7 cellular contexts compared by ENCODE assay signal in the genomic region with DNA sequence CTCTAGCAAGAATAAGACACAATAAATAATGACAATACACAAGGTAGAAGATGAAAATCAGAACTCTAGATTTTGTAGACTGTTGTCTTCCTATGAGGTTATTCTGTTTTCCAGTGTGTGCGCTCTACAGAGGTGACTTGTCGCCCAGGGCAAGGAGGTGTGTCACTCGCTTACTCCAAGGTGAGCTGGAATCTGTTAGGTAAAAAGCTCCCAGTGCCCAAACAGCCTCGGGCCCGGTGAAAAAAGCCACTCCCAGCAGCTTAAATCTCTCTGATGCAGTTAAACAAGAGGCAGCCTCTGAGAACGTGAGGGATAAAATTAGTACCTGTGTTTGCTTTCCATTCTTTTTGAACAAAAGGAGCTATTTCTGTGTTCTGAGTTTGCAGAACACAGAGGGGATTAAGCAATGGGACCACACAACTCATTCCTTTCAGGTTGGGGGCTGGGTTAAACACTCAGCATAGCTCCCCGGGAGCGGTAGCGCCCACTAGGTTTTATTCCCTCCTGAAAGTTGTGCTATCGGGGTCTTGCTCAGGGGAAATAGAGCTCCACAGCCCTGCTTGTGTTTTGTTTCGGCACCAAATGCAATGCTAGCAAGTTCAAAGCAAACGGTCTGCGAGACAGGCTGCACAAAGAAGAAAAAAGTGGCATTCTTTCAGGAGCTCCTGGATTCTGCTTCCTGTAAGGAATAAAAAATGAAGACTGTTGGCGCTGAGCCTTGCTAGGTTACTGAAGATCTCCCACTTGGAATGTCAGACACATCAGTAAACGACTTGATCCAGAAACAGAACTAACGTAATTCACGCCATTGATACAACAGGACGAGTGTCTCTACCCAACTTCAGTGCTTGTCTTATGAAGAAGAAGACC.
DNase-seq lines count a peak whose midpoint lies in the region; FAIRE-seq and TF ChIP-seq lines count a peak whose summit lies in the region.

No MANE protein-coding gene starts in this region.

- peak; percentile 39 for FAIRE-seq in keratinocyte (lab: Jason Lieb, UNC)

- H4K20me1 ChIP-seq in keratinocyte (ENCODE audit: control insufficient read depth, extremely low read depth, insufficient read depth, low read length) (no peaks in the 10 kb centered on the region), Karpas-422 (ENCODE audit: insufficient read depth, low read depth, low read length) (no peaks in the 10 kb centered on the region)

- H3K4me3 ChIP-seq in HUES64 (ENCODE audit: low read length) = peak overlapping the region; percentile 17
- H3K4me3 ChIP-seq in keratinocyte (ENCODE audit: control insufficient read depth in 2 of 3, extremely low read depth in 1 of 3, insufficient read depth in 2 of 3, low read depth in 1 of 3, low read length in 3 of 3) = peak overlapping the region in 2 of 3 experiments; percentile 51 to 56
- peak overlapping the region in 7 of 8 donors; percentile 10 to 59 (median 27) for H3K4me3 ChIP-seq in spleen
- no peak overlapping the region for H3K4me3 ChIP-seq in Karpas-422 (ENCODE audit: low read length)

- H3K9me2 ChIP-seq in Karpas-422 (replicated peaks; ENCODE audit: insufficient read depth, low read length) = no peaks in the 10 kb centered on the region

- H3K27ac ChIP-seq in HUES64 (ENCODE audit: low read depth, low read length) (peak overlapping the region; percentile 2; the same call in 1 of the 2 replicates), keratinocyte (ENCODE audit: control insufficient read depth, insufficient read depth, low read length) (no peak overlapping the region), spleen (peak overlapping the region in 2 of 8 donors; percentile 30 to 38), Karpas-422 (ENCODE audit: low read length) (no peak overlapping the region)

- TF ChIP-seq POLR2A in spleen (IDR thresholded peaks at IDR 0.05) = no peak

- H3K4me1 ChIP-seq in HUES64 (ENCODE audit: insufficient read depth, low read length) (peaks cover 29% of the 10 kb centered on the region), keratinocyte (ENCODE audit: control insufficient read depth, extremely low read depth, insufficient read depth, low read length) (peaks cover 27% of the 10 kb centered on the region), spleen (peaks cover 0 to 17% (median 4%) of the 10 kb centered on the region in 6 donors), Karpas-422 (ENCODE audit: low read length) (no peaks in the 10 kb centered on the region)

- H3K9me1 ChIP-seq in keratinocyte (ENCODE audit: control insufficient read depth, extremely low read depth, insufficient read depth, low read length) = no peaks in the 10 kb centered on the region

- 27% methylated on average over 18 of the region's 18 CpGs for WGBS in HUES64
- WGBS in spleen, 5 donors = 24 to 32% (median 27%) methylated on average over 18 of the region's 18 CpGs

- H3K79me2 ChIP-seq in keratinocyte (ENCODE audit: control insufficient read depth, insufficient read depth, low read length) = no peaks in the 10 kb centered on the region
- H3K79me2 ChIP-seq in Karpas-422 (ENCODE audit: low read length) = no peaks in the 10 kb centered on the region

- intact Hi-C loops in spleen (cut with DNase I; ENCODE audit: low total_unique reads) = no loop called here

- H3K9me3 ChIP-seq in HUES64 (ENCODE audit: insufficient read depth, low read depth, low read length) = no peaks in the 10 kb centered on the region
- no peaks in the 10 kb centered on the region for H3K9me3 ChIP-seq in keratinocyte (ENCODE audit: control insufficient read depth, low read depth, low read length)
- H3K9me3 ChIP-seq in spleen = no peaks in the 10 kb centered on the region
- no peaks in the 10 kb centered on the region for H3K9me3 ChIP-seq in Karpas-422 (ENCODE audit: low read length)

- H2AFZ ChIP-seq in keratinocyte (ENCODE audit: control insufficient read depth, low read length) (peak overlapping the region; percentile 94), Karpas-422 (ENCODE audit: low read length) (no peak overlapping the region)

- H3K9ac ChIP-seq in HUES64 (ENCODE audit: low read depth, low read length) (no peak overlapping the region), keratinocyte (ENCODE audit: control insufficient read depth, extremely low read depth, insufficient read depth, low read length) (peak overlapping the region; percentile 29), Karpas-422 (ENCODE audit: low read length) (no peak overlapping the region)

- dilution Hi-C loops in keratinocyte (cut with MboI; ENCODE audit: extremely low pct_ligation_motif_present, low sequenced_read_pairs) = no loop called here

- H3K36me3 ChIP-seq in HUES64 (ENCODE audit: insufficient read depth, low read length) = no peaks in the 10 kb centered on the region
- no peaks in the 10 kb centered on the region for H3K36me3 ChIP-seq in keratinocyte (ENCODE audit: control insufficient read depth in 2 of 2, extremely low read depth in 1 of 2, insufficient read depth in 2 of 2, low read length in 2 of 2)
- H3K36me3 ChIP-seq in spleen = no peaks in the 10 kb centered on the region
- no peaks in the 10 kb centered on the region for H3K36me3 ChIP-seq in Karpas-422 (ENCODE audit: insufficient read depth, low read length)

- DNase-seq in SHP77 treated with DMSO at 0.1 percent for 48 hours (lab: John Stamatoyannopoulos, UW) = peak; percentile 78
- no peak for DNase-seq in keratinocyte (ENCODE audit: low read depth, low spot score)
- DNase-seq in spleen = no peak
- no peak for DNase-seq in Karpas-422
- DNase-seq in UCSD-AML1 (lab: John Stamatoyannopoulos, UW; ENCODE audit: unreplicated experiment) = no peak
- DNase-seq in GDM1 (lab: John Stamatoyannopoulos, UW) = no peak

- TF ChIP-seq CTCF in keratinocyte (optimal IDR thresholded peaks at IDR 0.05 in 1 of 3, IDR thresholded peaks at IDR 0.05 in 1 of 3, conservative IDR thresholded peaks at IDR 0.05 in 1 of 3; ENCODE audit: extremely low read depth in 1 of 3, insufficient read depth in 2 of 3, low read length in 3 of 3) = peak in 1 of 3 experiments; percentile 9
- no peak for TF ChIP-seq CTCF in spleen (IDR thresholded peaks at IDR 0.05 in 8 of 11, conservative IDR thresholded peaks at IDR 0.05 in 3 of 11)

- H3K4me2 ChIP-seq in keratinocyte (ENCODE audit: control insufficient read depth, extremely low read depth, insufficient read depth, low read depth, low read length) = peak overlapping the region; percentile 91
- no peak overlapping the region for H3K4me2 ChIP-seq in Karpas-422 (ENCODE audit: low read depth, low read length, poor library complexity, severe bottlenecking)

- H3K27me3 ChIP-seq in HUES64 (ENCODE audit: insufficient read depth, low read length) (peaks cover 97% of the 10 kb centered on the region), keratinocyte (ENCODE audit: control insufficient read depth, extremely low read depth, insufficient read depth, low read length) (no peaks in the 10 kb centered on the region), spleen (replicated peaks in 1 of 7) (peaks cover 0 to 4% (median 0%) of the 10 kb centered on the region in 7 donors), Karpas-422 (ENCODE audit: low read length) (no peaks in the 10 kb centered on the region)
